ENCODE assay signal across 16 cellular contexts in genomic region chr12:24500466-24501232, GRCh38.
DNase-seq lines count a peak whose midpoint lies in the region; ATAC-seq and TF ChIP-seq lines count a peak whose summit lies in the region.
"Had no signal": no experiment of that assay in that cellular context is flagged by ENCODE, and none has a peak within 500 bp of the region (broad histone marks: within the 10 kb centered on the region; RNA-seq: fewer than 3 reads in every experiment).

No MANE protein-coding gene starts in this region.

- H3K4me3 Mint-ChIP-seq in MCF 10A (ENCODE audit: unreplicated experiment), result peak overlapping the region; percentile 7
- H3K4me3 Mint-ChIP-seq in brain, result peak overlapping the region; percentile 62 to 81 (median 70)
- no peak overlapping the region for H3K4me3 Mint-ChIP-seq in activated CD4-positive, alpha-beta T cell treated with anti-CD3 and anti-CD28 coated beads for 36 hours
- H3K4me3 Mint-ChIP-seq: activated T-cell treated with anti-CD3 and anti-CD28 coated beads, Interleukin-2, amount 50 U/mL, for 72 hours; CD4-positive, CD25-positive, alpha-beta regulatory T cell had no signal

- no peaks in the 10 kb centered on the region for H3K36me3 ChIP-seq in breast epithelium
- no peaks in the 10 kb centered on the region for H3K36me3 ChIP-seq in mesendoderm (ENCODE audit: control insufficient read depth, insufficient read depth, low read length)
- H3K36me3 ChIP-seq in urinary bladder (ENCODE audit: insufficient read depth), result no peaks in the 10 kb centered on the region

- H3K27me3 ChIP-seq in breast epithelium (no peaks in the 10 kb centered on the region), mesendoderm (ENCODE audit: insufficient read depth, low read length, poor library complexity) (no peaks in the 10 kb centered on the region)

- no peak overlapping the region for H2BK15ac ChIP-seq in mesendoderm (replicated peaks; ENCODE audit: low read depth)

- no peak for TF ChIP-seq POLR2A in breast epithelium (IDR thresholded peaks at IDR 0.05)

- no peak overlapping the region for H4K5ac ChIP-seq in mesendoderm (ENCODE audit: low read length)

- no peak overlapping the region for H3K23ac ChIP-seq in mesendoderm (ENCODE audit: low read length)

- H2BK120ac ChIP-seq in mesendoderm (ENCODE audit: low read depth, low read length), result no peak overlapping the region

- no CpG with 5 or more reads among the region's 5 CpGs for WGBS in mesendoderm (ENCODE audit: extremely low coverage, insufficient coverage, low lambda C conversion rate)
- WGBS in urinary bladder, result 51% methylated on average over 5 of the region's 5 CpGs

- no peak overlapping the region for H3K4me2 ChIP-seq in mesendoderm (ENCODE audit: low read length)

- intact Hi-C loops in MCF 10A (cut with micrococcal nuclease), result no loop called here
- intact Hi-C loops in breast epithelium (cut with DNase I; ENCODE audit: low total_unique reads), result no loop called here
- intact Hi-C loops in activated CD4-positive, alpha-beta T cell treated with anti-CD3 and anti-CD28 coated beads for 36 hours (cut with DNase I, micrococcal nuclease), result no loop called here

- no peaks in the 10 kb centered on the region for H3K27me3 Mint-ChIP-seq in MCF 10A (ENCODE audit: insufficient read depth, unreplicated experiment)
- no peaks in the 10 kb centered on the region for H3K27me3 Mint-ChIP-seq in brain
- H3K27me3 Mint-ChIP-seq in activated CD4-positive, alpha-beta T cell treated with anti-CD3 and anti-CD28 coated beads for 36 hours, result no peaks in the 10 kb centered on the region
- H3K27me3 Mint-ChIP-seq: CD4-positive, CD25-positive, alpha-beta regulatory T cell had no signal

- H3K27ac Mint-ChIP-seq in MCF 10A (ENCODE audit: low read depth, unreplicated experiment), result peak overlapping the region; percentile 60
- peak overlapping the region; percentile 47 to 80 (median 61) for H3K27ac Mint-ChIP-seq in brain
- no peak overlapping the region for H3K27ac Mint-ChIP-seq in activated CD4-positive, alpha-beta T cell treated with anti-CD3 and anti-CD28 coated beads for 36 hours
- H3K27ac Mint-ChIP-seq: activated T-cell treated with anti-CD3 and anti-CD28 coated beads, Interleukin-2, amount 50 U/mL, for 72 hours; CD4-positive, CD25-positive, alpha-beta regulatory T cell had no signal

- H3K27ac ChIP-seq in breast epithelium, result no peak overlapping the region
- no peak overlapping the region for H3K27ac ChIP-seq in mesendoderm (ENCODE audit: low read depth, low read length)
- peak overlapping the region; percentile 10 for H3K27ac ChIP-seq in urinary bladder (ENCODE audit: low read depth)
- H3K27ac ChIP-seq: 22Rv1, psoas muscle had no signal

- CTCF ChIA-PET in MCF 10A (lab: Yijun Ruan, JAX), result interaction anchor here (0.8 to 1.0 kb wide), 2 partner anchors 48 to 1665 kb away, joined by 3 to 4 read pairs; no protein-coding TSS in a partner anchor
- CTCF ChIA-PET in activated CD4-positive, alpha-beta T cell treated with anti-CD3 and anti-CD28 coated beads for 36 hours (lab: Charles Lee), result interaction anchor here (0.6 kb wide), 1 partner anchor 102 kb away, joined by 3 read pairs; no protein-coding TSS in a partner anchor

- no peak for TF ChIP-seq CTCF in MCF 10A (IDR thresholded peaks at IDR 0.05; ENCODE audit: unreplicated experiment)
- no peak for TF ChIP-seq CTCF in breast epithelium (IDR thresholded peaks at IDR 0.05)
- TF ChIP-seq CTCF in brain (conservative IDR thresholded peaks at IDR 0.05), result no peak

- H3K4me1 ChIP-seq in breast epithelium, result no peaks in the 10 kb centered on the region
- H3K4me1 ChIP-seq in mesendoderm (ENCODE audit: control insufficient read depth, low read depth, low read length), result peaks cover 2% of the 10 kb centered on the region
- H3K4me1 ChIP-seq in urinary bladder (ENCODE audit: insufficient read depth), result no peaks in the 10 kb centered on the region
- H3K4me1 ChIP-seq: psoas muscle had no signal

- H3K9me3 Mint-ChIP-seq in MCF 10A (ENCODE audit: unreplicated experiment) (no peaks in the 10 kb centered on the region), brain (peaks cover 0 to 12% (median 4%) of the 10 kb centered on the region in 5 experiments)
- H3K9me3 Mint-ChIP-seq in activated CD4-positive, alpha-beta T cell treated with anti-CD3 and anti-CD28 coated beads for 36 hours (ENCODE audit: low read depth), result peaks cover 5% of the 10 kb centered on the region

- no peak overlapping the region for H3K4me3 ChIP-seq in breast epithelium
- H3K4me3 ChIP-seq in mesendoderm (ENCODE audit: low read length), result no peak overlapping the region
- H3K4me3 ChIP-seq in urinary bladder (ENCODE audit: low read depth, low read length), result no peak overlapping the region
- H3K4me3 ChIP-seq: psoas muscle had no signal

- DNase-seq in MCF 10A (ENCODE audit: unreplicated experiment) (peak; percentile 16), breast epithelium (ENCODE audit: low spot score in 2 of 2) (no peak), mesendoderm (peak; percentile 11), SKM-1 treated with dmso at 0.1 percent for 144 hours (lab: John Stamatoyannopoulos, UW; ENCODE audit: unreplicated experiment) (no peak)
- no peak for DNase-seq in stimulated activated CD4-positive, alpha-beta T cell treated with anti-CD3 and anti-CD28 coated beads, Interleukin-15, amount 100 ng/mL, for 24 hours
- no peak for DNase-seq in activated CD4-positive, alpha-beta T cell treated with anti-CD3 and anti-CD28 coated beads for 36 hours
- DNase-seq: activated CD4-positive, alpha-beta T cell treated with anti-CD3 and anti-CD28 coated beads, Interleukin-2, amount 50 U/mL, for 4 hours; activated T-cell treated with anti-CD3 and anti-CD28 coated beads, Interleukin-2, amount 50 U/mL, for 72 hours; CD4-positive, CD25-positive, alpha-beta regulatory T cell; islet precursor cell; NCI-H1694 treated with DMSO at 0.1 percent for 48 hours; psoas muscle; T1000 had no signal

- no peaks in the 10 kb centered on the region for H3K79me1 ChIP-seq in mesendoderm (ENCODE audit: low read length)

- no peak overlapping the region for H2BK5ac ChIP-seq in mesendoderm (ENCODE audit: low read length)

- no peaks in the 10 kb centered on the region for H3K9me3 ChIP-seq in breast epithelium

- no peaks in the 10 kb centered on the region for H3K79me2 ChIP-seq in mesendoderm (ENCODE audit: control insufficient read depth, insufficient read depth, low read length)

- POLR2A ChIA-PET in MCF 10A (lab: Yijun Ruan, JAX), result interaction anchor here (0.6 to 1.2 kb wide), 3 partner anchors 15 to 1130 kb away, joined by 3 to 4 read pairs (median 3); no protein-coding TSS in a partner anchor
- POLR2A ChIA-PET in activated CD4-positive, alpha-beta T cell treated with anti-CD3 and anti-CD28 coated beads for 36 hours (lab: Charles Lee), result no interaction called here

- BruUV-seq in MCF 10A (replicated peaks; lab: Mats Ljungman, UMichigan), result no TSS peak

- H3K4ac ChIP-seq in mesendoderm (ENCODE audit: low read depth, low read length), result no peak overlapping the region

- no peak overlapping the region for H4K8ac ChIP-seq in mesendoderm (ENCODE audit: low read depth, low read length)

- ATAC-seq in activated CD4-positive, alpha-beta T cell treated with anti-CD3 and anti-CD28 coated beads for 36 hours, result no peak
- ATAC-seq: activated T-cell treated with anti-CD3 and anti-CD28 coated beads, Interleukin-2, amount 50 U/mL, for 72 hours had no signal

- no peak overlapping the region for H3K18ac ChIP-seq in mesendoderm (ENCODE audit: low read length)

- no peak overlapping the region for H3K56ac ChIP-seq in mesendoderm (ENCODE audit: low read length)

- peaks cover 7% of the 10 kb centered on the region for H3K36me3 Mint-ChIP-seq in MCF 10A (ENCODE audit: insufficient read depth, unreplicated experiment)
- no peaks in the 10 kb centered on the region for H3K36me3 Mint-ChIP-seq in brain
- no peaks in the 10 kb centered on the region for H3K36me3 Mint-ChIP-seq in activated CD4-positive, alpha-beta T cell treated with anti-CD3 and anti-CD28 coated beads for 36 hours (ENCODE audit: low read depth)
- H3K36me3 Mint-ChIP-seq: CD4-positive, CD25-positive, alpha-beta regulatory T cell had no signal

- H3K4me1 Mint-ChIP-seq in MCF 10A (ENCODE audit: insufficient read depth, unreplicated experiment) (peaks cover 45% of the 10 kb centered on the region), brain (peaks cover 29% of the 10 kb centered on the region)
- H3K4me1 Mint-ChIP-seq in activated CD4-positive, alpha-beta T cell treated with anti-CD3 and anti-CD28 coated beads for 36 hours, result no peaks in the 10 kb centered on the region
- H3K4me1 Mint-ChIP-seq: CD4-positive, CD25-positive, alpha-beta regulatory T cell had no signal

- no peak overlapping the region for H2AK5ac ChIP-seq in mesendoderm (ENCODE audit: low read length)

- H3K9ac ChIP-seq in mesendoderm (ENCODE audit: low read length), result no peak overlapping the region

Comparison
In these comparisons a context has a peak if more than half of its experiments do, and no peak if none do; other contexts are left out.
1. DNase-seq: peak in MCF 10A (single experiment) and mesendoderm (single experiment); none in breast epithelium (0 of 2), stimulated activated CD4-positive, alpha-beta T cell treated with anti-CD3 and anti-CD28 coated beads, Interleukin-15, amount 100 ng/mL, for 24 hours (single experiment), activated CD4-positive, alpha-beta T cell treated with anti-CD3 and anti-CD28 coated beads for 36 hours (single experiment) and SKM-1 treated with dmso at 0.1 percent for 144 hours (single experiment).